ENCODE assay signal across 1 cellular context in genomic region chr12:57735952-57736742, GRCh38.
TF ChIP-seq lines count a peak whose summit lies in the region.

No MANE protein-coding gene starts in this region.

TF ChIP-seq in K562, 482 proteins besides CTCF, POLR2A, EP300 and RAD21 (continued from another document):
- peak; percentile 44; the same call in 1 of the 2 replicates for TF ChIP-seq ZBTB40 (IDR thresholded peaks at IDR 0.05)
- TF ChIP-seq ZBTB40 (CRISPR knock-in tag; IDR thresholded peaks at IDR 0.05): no peak
- no peak for TF ChIP-seq RBM14 (IDR thresholded peaks at IDR 0.05; ENCODE audit: borderline replicate concordance, insufficient read depth, low read depth, low read length)
- peak; percentile 84; the same call in 1 of the 2 replicates for TF ChIP-seq ZBTB7A (IDR thresholded peaks at IDR 0.05; ENCODE audit: borderline replicate concordance, control insufficient read depth, low read depth, low read length)
- TF ChIP-seq YY1 (IDR thresholded peaks at IDR 0.05; ENCODE audit: borderline replicate concordance in 1 of 3, control insufficient read depth in 1 of 3, extremely low read depth in 1 of 3, insufficient read depth in 3 of 3, insufficient read length in 1 of 3, insufficient replicate concordance in 2 of 3, low read depth in 1 of 3, low read length in 2 of 3): peak in 2 of 3 experiments; percentile 8 to 41
- peak in 1 of 2 experiments; percentile 25; a peak in 1 of 4 replicates for TF ChIP-seq MNT (conservative IDR thresholded peaks at IDR 0.05)
- TF ChIP-seq ERF (CRISPR knock-in tag; IDR thresholded peaks at IDR 0.05): no peak
- TF ChIP-seq RBFOX2 (IDR thresholded peaks at IDR 0.05; ENCODE audit: low read depth, low read length): peak; percentile 77
- TF ChIP-seq HDAC2 (IDR thresholded peaks at IDR 0.05): 0 out of 2 replicates have a peak, but pooled peaks have one; percentile 26
- no peak for TF ChIP-seq SMAD3 (CRISPR knock-in tag; conservative IDR thresholded peaks at IDR 0.05)
- TF ChIP-seq RBBP5 (IDR thresholded peaks at IDR 0.05; ENCODE audit: borderline replicate concordance, insufficient read depth, low read length, poor library complexity, severe bottlenecking): peak; percentile 88
- TF ChIP-seq PRPF4 (IDR thresholded peaks at IDR 0.05; ENCODE audit: insufficient read depth, low read depth, low read length, poor library complexity, severe bottlenecking): no peak
- peak; percentile 32; the same call in 1 of the 2 replicates for TF ChIP-seq EP400 (IDR thresholded peaks at IDR 0.05)
- TF ChIP-seq STAG1 (CRISPR knock-in tag; IDR thresholded peaks at IDR 0.05; ENCODE audit: borderline replicate concordance): peak; percentile 71; the same call in 1 of the 2 replicates
- TF ChIP-seq PML (IDR thresholded peaks at IDR 0.05; ENCODE audit: low read length): no peak
- peak in 1 of 2 experiments; percentile 23; a peak in 1 of 3 replicates for TF ChIP-seq CBX3 (IDR thresholded peaks at IDR 0.05; ENCODE audit: borderline replicate concordance in 1 of 2, low read length in 2 of 2)
- peak; percentile 63 for TF ChIP-seq SMC3 (conservative IDR thresholded peaks at IDR 0.05; ENCODE audit: insufficient read depth, low read depth, low read length)
